Comparison of ENCODE assay signal across 22 cellular contexts in genomic region chr9:129350143-129350935, GRCh38.
DNase-seq lines count a peak whose midpoint lies in the region; ATAC-seq and TF ChIP-seq lines count a peak whose summit lies in the region.
"Had no signal": no experiment of that assay in that cellular context is flagged by ENCODE, and none has a peak within 500 bp of the region (broad histone marks: within the 10 kb centered on the region; RNA-seq: fewer than 3 reads in every experiment).

No MANE protein-coding gene starts in this region.

- intact Hi-C loops in A673 (cut with micrococcal nuclease; ENCODE audit: unreplicated experiment) (no loop called here), esophagus squamous epithelium (cut with DNase I) (no loop called here)

- CTCF ChIA-PET in A673 (lab: Charles Lee): no interaction called here

- POLR2A ChIA-PET in A673 (lab: Charles Lee; ENCODE audit: low non-redundant PET): no interaction called here

- H3K9me3 Mint-ChIP-seq in neural progenitor cell: no peaks in the 10 kb centered on the region
- H3K9me3 Mint-ChIP-seq: immature natural killer cell had no signal

- H3K4me1 ChIP-seq in A673 (ENCODE audit: insufficient read depth, low read length, poor library complexity, severe bottlenecking): peaks cover 26% of the 10 kb centered on the region
- H3K4me1 ChIP-seq in NT2/D1 (ENCODE audit: insufficient read depth, insufficient read length): peaks cover 25% of the 10 kb centered on the region
- H3K4me1 ChIP-seq in esophagus squamous epithelium: peaks cover 22 to 54% (median 28%) of the 10 kb centered on the region in 3 donors
- peaks cover 14% of the 10 kb centered on the region for H3K4me1 ChIP-seq in neural progenitor cell

- peak overlapping the region; percentile 79 for H3K4me2 ChIP-seq in neural progenitor cell
- H3K4me2 ChIP-seq: SK-N-SH had no signal

- no peak for TF ChIP-seq POLR2A in esophagus squamous epithelium (IDR thresholded peaks at IDR 0.05)

- TF ChIP-seq CTCF in A673 (conservative IDR thresholded peaks at IDR 0.05; ENCODE audit: low read depth, low read length) (no peak), esophagus squamous epithelium (IDR thresholded peaks at IDR 0.05) (no peak), neural progenitor cell (IDR thresholded peaks at IDR 0.05) (no peak), omental fat pad (IDR thresholded peaks at IDR 0.05) (no peak)

- no peak overlapping the region for H2AFZ ChIP-seq in neural progenitor cell (replicated peaks)

- peak overlapping the region; percentile 87 for H3K27ac Mint-ChIP-seq in neural progenitor cell
- H3K27ac Mint-ChIP-seq: activated CD4-positive, alpha-beta T cell treated with anti-CD3 and anti-CD28 coated beads, Interleukin-2, amount 10 ng/mL, durations not matched to agents 7 days and 5 days; activated naive CD4-positive, alpha-beta T cell treated with anti-CD3 and anti-CD28 coated beads for 36 hours; immature natural killer cell had no signal

- H3K4me3 Mint-ChIP-seq in neural progenitor cell: peak overlapping the region; percentile 71
- H3K4me3 Mint-ChIP-seq: activated CD4-positive, alpha-beta T cell treated with anti-CD3 and anti-CD28 coated beads, Interleukin-2, amount 10 ng/mL, durations not matched to agents 7 days and 5 days; activated naive CD4-positive, alpha-beta T cell treated with anti-CD3 and anti-CD28 coated beads for 36 hours; immature natural killer cell had no signal

- peak overlapping the region; percentile 76 for H3K9ac ChIP-seq in NT2/D1 (ENCODE audit: insufficient read length, low read depth)
- H3K9ac ChIP-seq in neural progenitor cell: no peak overlapping the region
- H3K9ac ChIP-seq: SK-N-SH had no signal

- 52 to 74% methylated on average over 6 to 14 of the region's 25 CpGs for WGBS in esophagus squamous epithelium, 2 donors

- peaks cover 1% of the 10 kb centered on the region for H3K9me3 ChIP-seq in A673 (ENCODE audit: low read depth, low read length, poor library complexity, severe bottlenecking)
- peaks cover 4% of the 10 kb centered on the region for H3K9me3 ChIP-seq in NT2/D1 (ENCODE audit: insufficient read depth, low read length)
- H3K9me3 ChIP-seq in esophagus squamous epithelium: peaks cover 0 to 5% (median 5%) of the 10 kb centered on the region in 3 donors
- no peaks in the 10 kb centered on the region for H3K9me3 ChIP-seq in neural progenitor cell (ENCODE audit: low read depth)
- H3K9me3 ChIP-seq: BE2C, psoas muscle, SK-N-SH had no signal

- H3K36me3 ChIP-seq in A673 (ENCODE audit: insufficient read depth, low read length, poor library complexity, severe bottlenecking) (no peaks in the 10 kb centered on the region), NT2/D1 (ENCODE audit: insufficient read depth, insufficient read length, low read length) (peaks cover 4% of the 10 kb centered on the region), esophagus squamous epithelium (no peaks in the 10 kb centered on the region), neural progenitor cell (no peaks in the 10 kb centered on the region)
- H3K36me3 ChIP-seq: BE2C, left lung had no signal

- peaks cover 37% of the 10 kb centered on the region for H3F3A ChIP-seq in neural progenitor cell (ENCODE audit: low read depth)

- H3K36me3 Mint-ChIP-seq in neural progenitor cell: no peaks in the 10 kb centered on the region
- H3K36me3 Mint-ChIP-seq: immature natural killer cell had no signal

- H3K4me1 Mint-ChIP-seq in neural progenitor cell: peaks cover 47% of the 10 kb centered on the region

- H3K27ac ChIP-seq in A673 (ENCODE audit: low read depth, low read length, poor library complexity, severe bottlenecking) (peak overlapping the region; percentile 69), esophagus squamous epithelium (peak overlapping the region in 3 of 4 donors; percentile 76 to 84 (median 76)), neural progenitor cell (no peak overlapping the region)
- H3K27ac ChIP-seq: psoas muscle, VCaP had no signal

- no peak for DNase-seq in A673 (ENCODE audit: low spot score)
- no peak for DNase-seq in NT2/D1 (ENCODE audit: low read depth, low spot score)
- no peak for DNase-seq in esophagus squamous epithelium (lab: John Stamatoyannopoulos, UW)
- DNase-seq in neural progenitor cell (ENCODE audit: low spot score): no peak
- no peak for DNase-seq in omental fat pad (ENCODE audit: low spot score)
- no peak for DNase-seq in DMS153 treated with DMSO at 0.1 percent for 48 hours (lab: John Stamatoyannopoulos, UW; ENCODE audit: unreplicated experiment)
- DNase-seq in globus pallidus (ENCODE audit: low spot score): no peak
- DNase-seq: activated CD4-positive, alpha-beta T cell treated with anti-CD3 and anti-CD28 coated beads, Interleukin-2, amount 10 ng/mL, durations not matched to agents 7 days and 5 days; activated naive CD4-positive, alpha-beta T cell treated with anti-CD3 and anti-CD28 coated beads for 36 hours; activated T-cell treated with anti-CD3 and anti-CD28 coated beads, Interleukin-2, amount 50 U/mL, for 48 hours; COR-L47; DMS79 treated with DMSO at 0.1 percent for 48 hours; immature natural killer cell; NCI-H1048; NCI-H187; psoas muscle had no signal

- BruUV-seq in A673 (replicated peaks; lab: Mats Ljungman, UMichigan): no TSS peak

- H3K4me3 ChIP-seq in A673 (ENCODE audit: low read depth, low read length, poor library complexity, severe bottlenecking) (no peak overlapping the region), NT2/D1 (ENCODE audit: insufficient read length, low read depth) (no peak overlapping the region), esophagus squamous epithelium (no peak overlapping the region), neural progenitor cell (no peak overlapping the region)
- H3K4me3 ChIP-seq: left lung, mucosa of descending colon, psoas muscle had no signal

- no peak for ATAC-seq in omental fat pad (ENCODE audit: low FRiP score)
- no peak for ATAC-seq in HG02884 (IDR thresholded peaks at IDR 0.05; ENCODE audit: unreplicated experiment)
- ATAC-seq: left lung, mucosa of descending colon, psoas muscle had no signal

- H3K79me2 ChIP-seq in neural progenitor cell (ENCODE audit: low read depth): no peaks in the 10 kb centered on the region

- H4K20me1 ChIP-seq in neural progenitor cell (ENCODE audit: low read depth): no peaks in the 10 kb centered on the region

- H3K27me3 ChIP-seq in A673 (replicated peaks; ENCODE audit: insufficient read depth, low read depth, low read length, poor library complexity): no peaks in the 10 kb centered on the region
- no peaks in the 10 kb centered on the region for H3K27me3 ChIP-seq in NT2/D1 (ENCODE audit: insufficient read depth, insufficient read length)
- H3K27me3 ChIP-seq in esophagus squamous epithelium: peaks cover 0 to 20% (median 0%) of the 10 kb centered on the region in 4 donors
- no peaks in the 10 kb centered on the region for H3K27me3 ChIP-seq in neural progenitor cell
- H3K27me3 ChIP-seq: BE2C had no signal

- peaks cover 12% of the 10 kb centered on the region for H3K27me3 Mint-ChIP-seq in neural progenitor cell (ENCODE audit: insufficient read depth, low read depth)
